ENCODE assay signal across 9 cellular contexts in genomic region chr4:9151814-9152181, GRCh38. TPM values are rescaled to one million over a fixed set of nuclear protein-coding genes. Genes with fewer than 3 reads are reported as not detected.
DNase-seq lines count a peak whose midpoint lies in the region; ATAC-seq and TF ChIP-seq lines count a peak whose summit lies in the region.
"Not testable (repeated sequence)": the region's sequence is repeated elsewhere in the genome, so short reads cannot be mapped to it uniquely, and the experiment has no call there.
"Had no signal": no experiment of that assay in that cellular context is flagged by ENCODE, and none has a peak within 500 bp of the region (broad histone marks: within the 10 kb centered on the region; RNA-seq: fewer than 3 reads in every experiment).

No MANE protein-coding gene starts in this region.

- not testable (repeated sequence) for H4K20me1 ChIP-seq in MM.1S (ENCODE audit: insufficient read depth, low read length)

- CTCF ChIA-PET in Calu3 (lab: Charles Lee); activated CD8-positive, alpha-beta T cell treated with anti-CD3 and anti-CD28 coated beads for 36 hours (lab: Charles Lee): not testable (repeated sequence)

- peak overlapping the region; percentile 83; the same call in 1 of the 2 replicates for H3K4me2 ChIP-seq in MM.1S (ENCODE audit: low read depth, low read length)
- H3K4me2 ChIP-seq in parathyroid adenoma (ENCODE audit: low read length), result peak overlapping the region; percentile 64

- H3K27ac ChIP-seq in MM.1S (ENCODE audit: low read length), result peak overlapping the region; percentile 25; the same call in 1 of the 2 replicates
- H3K27ac ChIP-seq in caudate nucleus (ENCODE audit: low read depth, low read length), result peak overlapping the region; percentile 97
- H3K27ac ChIP-seq in gastroesophageal sphincter, result peak overlapping the region; percentile 94 to 99 (median 96)
- H3K27ac ChIP-seq in lower lobe of right lung, result peak overlapping the region; percentile 88
- H3K27ac ChIP-seq in parathyroid adenoma, result peak overlapping the region; percentile 81
- peak overlapping the region; percentile 78 to 88 for H3K27ac ChIP-seq in thoracic aorta

- POLR2A ChIA-PET in activated CD8-positive, alpha-beta T cell treated with anti-CD3 and anti-CD28 coated beads for 36 hours (lab: Charles Lee), result not testable (repeated sequence)

- H3K27me3 ChIP-seq in MM.1S (replicated peaks; ENCODE audit: insufficient read depth, low read length); gastroesophageal sphincter; lower lobe of right lung (ENCODE audit: low read depth); parathyroid adenoma (ENCODE audit: control insufficient read depth, insufficient read depth, low read length); thoracic aorta (replicated peaks; ENCODE audit: insufficient read depth): not testable (repeated sequence)

- H3K9ac ChIP-seq in MM.1S (ENCODE audit: low read length), result peak overlapping the region; percentile 66; the same call in 1 of the 2 replicates
- not testable (repeated sequence) for H3K9ac ChIP-seq in parathyroid adenoma

- H3F3A ChIP-seq in MM.1S (ENCODE audit: insufficient read depth, low read length), result not testable (repeated sequence)

- H3K4me3 ChIP-seq in MM.1S (ENCODE audit: low read length) (peak overlapping the region; percentile 67), gastroesophageal sphincter (peak overlapping the region; percentile 82 to 88), lower lobe of right lung (peak overlapping the region; percentile 75), parathyroid adenoma (ENCODE audit: low read depth, low read length) (peak overlapping the region; percentile 65), thoracic aorta (peak overlapping the region; percentile 74)

- ATAC-seq in activated CD8-positive, alpha-beta T cell treated with anti-CD3 and anti-CD28 coated beads for 36 hours; gastroesophageal sphincter; lower lobe of right lung; thoracic aorta (ENCODE audit: insufficient number of reproducible peaks, low FRiP score, low read depth): not testable (repeated sequence)

- not testable (repeated sequence) for H3K27me3 Mint-ChIP-seq in Calu3 (ENCODE audit: unreplicated experiment); activated CD8-positive, alpha-beta T cell treated with anti-CD3 and anti-CD28 coated beads for 36 hours

- H3K36me3 ChIP-seq in MM.1S (replicated peaks; ENCODE audit: insufficient read depth, low read length); gastroesophageal sphincter; lower lobe of right lung; parathyroid adenoma (ENCODE audit: control insufficient read depth, insufficient read depth, low read length); thoracic aorta: not testable (repeated sequence)

- 0% methylated on average over 4 to 5 of the region's 12 CpGs for WGBS in gastroesophageal sphincter (ENCODE audit: low coverage in 1 of 2), 2 donors

- TF ChIP-seq EP300 in gastroesophageal sphincter (IDR thresholded peaks at IDR 0.05), result not testable (repeated sequence)

- H2AFZ ChIP-seq in MM.1S (ENCODE audit: low read length) (peak overlapping the region; percentile 81; the same call in 1 of the 2 replicates), parathyroid adenoma (peak overlapping the region; percentile 82)

- not testable (repeated sequence) for TF ChIP-seq POLR2A in gastroesophageal sphincter (IDR thresholded peaks at IDR 0.05)

- not testable (repeated sequence) for H3K9me3 Mint-ChIP-seq in Calu3 (ENCODE audit: low read depth, unreplicated experiment); activated CD8-positive, alpha-beta T cell treated with anti-CD3 and anti-CD28 coated beads for 36 hours

- H3K9me3 ChIP-seq in MM.1S (replicated peaks; ENCODE audit: insufficient read depth, low read length); gastroesophageal sphincter; lower lobe of right lung; parathyroid adenoma (ENCODE audit: control insufficient read depth, low read length); thoracic aorta: not testable (repeated sequence)

- H3K79me2 ChIP-seq in MM.1S (ENCODE audit: low read length); parathyroid adenoma: not testable (repeated sequence)

- H3K4me3 Mint-ChIP-seq in Calu3 (ENCODE audit: low read depth, unreplicated experiment), result peak overlapping the region; percentile 63
- H3K4me3 Mint-ChIP-seq in activated CD8-positive, alpha-beta T cell treated with anti-CD3 and anti-CD28 coated beads for 36 hours, result peak overlapping the region; percentile 86

- H3K27ac Mint-ChIP-seq in Calu3 (ENCODE audit: unreplicated experiment), result not testable (repeated sequence)
- peak overlapping the region; percentile 91 for H3K27ac Mint-ChIP-seq in activated CD8-positive, alpha-beta T cell treated with anti-CD3 and anti-CD28 coated beads for 36 hours

- not testable (repeated sequence) for H3K9me2 ChIP-seq in MM.1S (replicated peaks; ENCODE audit: insufficient read depth, low read length)

- not testable (repeated sequence) for BruUV-seq in Calu3 (replicated peaks; lab: Mats Ljungman, UMichigan)

- not testable (repeated sequence) for DNase-seq in Calu3; MM.1S; activated CD8-positive, alpha-beta T cell treated with anti-CD3 and anti-CD28 coated beads for 36 hours; caudate nucleus (lab: John Stamatoyannopoulos, UW); lower lobe of right lung; thoracic aorta (ENCODE audit: low spot score)

- peaks cover 11% of the 10 kb centered on the region for H3K36me3 Mint-ChIP-seq in Calu3 (ENCODE audit: insufficient read depth, unreplicated experiment)
- not testable (repeated sequence) for H3K36me3 Mint-ChIP-seq in activated CD8-positive, alpha-beta T cell treated with anti-CD3 and anti-CD28 coated beads for 36 hours (ENCODE audit: low read depth)

- intact Hi-C loops in Calu3 (cut with micrococcal nuclease; ENCODE audit: unreplicated experiment); activated CD8-positive, alpha-beta T cell treated with anti-CD3 and anti-CD28 coated beads for 36 hours (cut with micrococcal nuclease); lower lobe of right lung (cut with DNase I): not testable (repeated sequence)

- H3K4me1 Mint-ChIP-seq in Calu3 (ENCODE audit: low read depth, unreplicated experiment), result not testable (repeated sequence)
- H3K4me1 Mint-ChIP-seq in activated CD8-positive, alpha-beta T cell treated with anti-CD3 and anti-CD28 coated beads for 36 hours (ENCODE audit: low read depth), result peaks cover 16% of the 10 kb centered on the region

- TF ChIP-seq CTCF in Calu3 (IDR thresholded peaks at IDR 0.05; ENCODE audit: unreplicated experiment); MM.1S (IDR thresholded peaks at IDR 0.05; ENCODE audit: low read length); activated CD8-positive, alpha-beta T cell treated with anti-CD3 and anti-CD28 coated beads for 36 hours (IDR thresholded peaks at IDR 0.05); gastroesophageal sphincter (IDR thresholded peaks at IDR 0.05); lower lobe of right lung (IDR thresholded peaks at IDR 0.05); parathyroid adenoma (IDR thresholded peaks at IDR 0.05); thoracic aorta (IDR thresholded peaks at IDR 0.05): not testable (repeated sequence)

- H3K4me1 ChIP-seq in MM.1S (ENCODE audit: low read length); gastroesophageal sphincter; lower lobe of right lung; parathyroid adenoma; thoracic aorta (ENCODE audit: control insufficient read depth in 1 of 2, low read depth in 2 of 2): not testable (repeated sequence)

RNA-seq across cellular contexts. Expression of gene FAM90A26, which starts 18.4 kb away (rescaled TPM):
- total RNA-seq in Calu3 (2022), result not detected in 2 replicates
- total RNA-seq in activated CD8-positive, alpha-beta T cell treated with anti-CD3 and anti-CD28 coated beads for 36 hours, result not detected
- total RNA-seq in gastroesophageal sphincter, result not detected
- not detected for total RNA-seq in lower lobe of right lung
- not detected for total RNA-seq in thoracic aorta
- total RNA-seq: GM12878 had no signal

RNA-seq across cellular contexts. Expression of gene USP17L10, which starts 58.7 kb away (rescaled TPM):
- total RNA-seq in Calu3 (2022) (not detected in 2 replicates), gastroesophageal sphincter (not detected), lower lobe of right lung (not detected), thoracic aorta (not detected)
- not detected for total RNA-seq in activated CD8-positive, alpha-beta T cell treated with anti-CD3 and anti-CD28 coated beads for 36 hours
- total RNA-seq: GM12878 had no signal

Comparison
In these comparisons a context has a peak if more than half of its experiments do, and no peak if none do; other contexts are left out.
1. H3K27ac ChIP-seq: peak in every context shown above with its lines; median percentile 97 in caudate nucleus; 96 in gastroesophageal sphincter; 88 in lower lobe of right lung; 83 in thoracic aorta; 81 in parathyroid adenoma; 25 in MM.1S.